ENCODE assay signal across 15 cellular contexts in the genomic region with DNA sequence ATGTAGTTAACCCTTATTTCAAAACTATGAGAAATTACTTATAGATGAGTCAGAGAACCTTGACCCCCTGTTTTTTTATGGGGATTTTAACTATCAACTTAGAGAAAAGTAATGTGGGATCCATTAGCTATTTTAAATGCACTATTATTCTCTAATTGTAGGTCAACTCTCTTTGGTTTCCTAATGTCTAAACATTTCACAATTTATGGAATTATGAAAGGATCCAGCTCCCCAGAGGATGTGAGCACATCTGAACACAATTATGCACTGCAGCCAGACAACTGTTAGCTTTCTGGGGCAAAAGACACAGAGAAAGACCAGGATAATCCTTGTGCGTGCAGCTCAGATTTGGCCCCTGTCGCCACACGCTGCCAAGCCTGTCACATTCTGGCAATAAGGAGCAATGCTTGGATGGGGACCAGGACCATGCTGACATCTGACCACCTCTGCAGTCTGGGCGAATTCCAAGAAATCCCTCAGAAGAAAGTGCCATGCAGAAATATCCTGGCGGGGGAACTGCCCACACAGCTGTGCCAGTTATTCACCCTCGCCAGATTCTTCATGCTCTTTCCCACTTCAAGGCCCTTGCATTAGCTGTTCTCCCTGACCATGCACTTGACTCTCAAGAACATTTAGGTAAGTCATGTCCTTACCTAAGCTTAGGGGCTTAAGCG. TPM values are rescaled to one million over a fixed set of nuclear protein-coding genes. Genes with fewer than 3 reads are reported as not detected.
DNase-seq lines count a peak whose midpoint lies in the region; TF ChIP-seq lines count a peak whose summit lies in the region.
"Had no signal": no experiment of that assay in that cellular context is flagged by ENCODE, and none has a peak within 500 bp of the region (broad histone marks: within the 10 kb centered on the region; RNA-seq: fewer than 3 reads in every experiment).

No MANE protein-coding gene starts in this region.

- in situ Hi-C loops in astrocyte of the spinal cord (cut with HindIII; ENCODE audit: low sequenced_read_pairs) = no loop called here
- in situ Hi-C loops in KBM-7 (cut with MboI; ENCODE audit: low pct_unique_long_range_greater_than_20kb, low sequenced_read_pairs) = no loop called here

- H3K4me3 ChIP-seq in astrocyte of the spinal cord (ENCODE audit: low read depth, low read length) (no peak overlapping the region), suprapubic skin (no peak overlapping the region)
- H3K4me3 ChIP-seq: K562 had no signal

- peak; percentile 97 for DNase-seq in H4 (ENCODE audit: low spot score)
- DNase-seq in astrocyte of the spinal cord (ENCODE audit: low read depth, low spot score) = peak; percentile 66
- DNase-seq in hepatic stellate cell (ENCODE audit: low spot score) = peak; percentile 43
- no peak for DNase-seq in suprapubic skin (ENCODE audit: low spot score in 2 of 2)
- no peak for DNase-seq in KBM-7
- DNase-seq in amniotic stem cell (lab: John Stamatoyannopoulos, UW) = no peak
- no peak for DNase-seq in COLO829 (ENCODE audit: low spot score)
- DNase-seq in NCI-H526 (lab: John Stamatoyannopoulos, UW) = no peak
- DNase-seq: activated T-cell treated with anti-CD3 and anti-CD28 coated beads, Interleukin-2, amount 50 U/mL, for 48 hours; endodermal cell; GF-D8; mesendoderm; NCI-H82; stimulated activated CD4-positive, alpha-beta T cell treated with anti-CD3 and anti-CD28 coated beads, Interleukin-1b, Interleukin-23, amount 100 ng/mL, for 48 hours had no signal

- TF ChIP-seq POLR2A in suprapubic skin (IDR thresholded peaks at IDR 0.05) = no peak

- 49% methylated on average over 7 of the region's 7 CpGs for WGBS in suprapubic skin

- peak overlapping the region; percentile 54 for H3K27ac ChIP-seq in suprapubic skin

- H3K27me3 ChIP-seq in suprapubic skin = peaks cover 3% of the 10 kb centered on the region

- TF ChIP-seq EP300 in suprapubic skin (IDR thresholded peaks at IDR 0.05) = no peak

- peaks cover 40% of the 10 kb centered on the region for H3K4me1 ChIP-seq in suprapubic skin

- TF ChIP-seq CTCF in astrocyte of the spinal cord (IDR thresholded peaks at IDR 0.05; ENCODE audit: low read depth, low read length) (no peak), suprapubic skin (IDR thresholded peaks at IDR 0.05) (no peak)

- no peaks in the 10 kb centered on the region for H3K36me3 ChIP-seq in suprapubic skin

- no peaks in the 10 kb centered on the region for H3K9me3 ChIP-seq in suprapubic skin

RNA-seq across cellular contexts. Expression of a gene that starts 22.2 kb away (rescaled TPM):
- total RNA-seq in H4 (2014; rRNA removed; shearing (Covaris generic)) = 21.4 and 23.2 TPM in 2 replicates
- 1 to 10 TPM in 3 of 4 donors, under 1 TPM in 1; 0.93 to 4.8 (median 2.7) TPM for total RNA-seq in suprapubic skin

RNA-seq across cellular contexts. Expression of a gene that starts 23.6 kb away (rescaled TPM):
- total RNA-seq in H4 (2014; rRNA removed; shearing (Covaris generic)) = 35.3 and 44.7 TPM in 2 replicates
- total RNA-seq in suprapubic skin = 100 to 1,000 TPM in 3 of 4 donors, 10 to 100 TPM in 1; 89.7 to 273 (median 143) TPM

Comparison
In these comparisons a context has a peak if more than half of its experiments do, and no peak if none do; other contexts are left out.
1. DNase-seq: peak in H4 (single experiment), astrocyte of the spinal cord (single experiment) and hepatic stellate cell (single experiment); none in suprapubic skin (0 of 2), KBM-7 (single experiment), amniotic stem cell (single experiment), COLO829 (single experiment) and NCI-H526 (0 of 2).